14 cellular contexts compared by ENCODE assay signal in the genomic region with DNA sequence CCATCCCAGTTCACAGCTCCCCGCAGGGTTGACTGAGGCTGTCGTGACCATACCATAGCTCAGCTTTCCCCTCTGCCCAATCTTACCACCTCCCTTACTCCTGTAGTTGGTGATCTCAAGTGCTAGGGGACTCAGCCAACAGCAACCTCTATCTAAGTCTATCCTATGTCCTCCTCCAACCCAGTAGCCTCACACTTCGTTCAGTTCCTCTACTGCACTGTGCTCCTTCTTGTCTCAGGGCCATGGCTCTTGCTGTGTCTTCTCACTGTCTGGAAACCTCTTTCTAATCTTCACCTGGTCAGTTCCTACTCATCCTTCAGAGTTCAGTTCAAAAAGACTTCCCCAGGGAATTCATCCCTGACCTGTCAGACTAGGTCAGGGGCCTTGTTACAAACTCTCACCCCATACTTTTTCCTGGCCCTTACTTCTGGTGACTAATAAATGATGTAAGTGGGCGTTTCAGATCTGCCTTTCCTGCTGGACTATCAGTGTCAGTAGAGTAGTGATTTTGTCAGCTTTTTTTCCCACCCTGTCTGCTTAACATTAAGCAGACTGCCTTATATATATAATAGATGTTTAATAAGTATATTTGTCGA. TPM values are rescaled to one million over a fixed set of nuclear protein-coding genes. Genes with fewer than 3 reads are reported as not detected.
DNase-seq lines count a peak whose midpoint lies in the region; ATAC-seq, FAIRE-seq and TF ChIP-seq lines count a peak whose summit lies in the region.
"Had no signal": no experiment of that assay in that cellular context is flagged by ENCODE, and none has a peak within 500 bp of the region (broad histone marks: within the 10 kb centered on the region; RNA-seq: fewer than 3 reads in every experiment).

No MANE protein-coding gene starts in this region.

- H3K9me3 Mint-ChIP-seq in astrocyte (ENCODE audit: unreplicated experiment): no peaks in the 10 kb centered on the region
- H3K9me3 Mint-ChIP-seq: activated CD4-positive, alpha-beta memory T cell treated with anti-CD3 and anti-CD28 coated beads for 36 hours had no signal

- no peaks in the 10 kb centered on the region for H3K27me3 Mint-ChIP-seq in astrocyte (ENCODE audit: low read depth, unreplicated experiment)
- H3K27me3 Mint-ChIP-seq: activated CD4-positive, alpha-beta memory T cell treated with anti-CD3 and anti-CD28 coated beads for 36 hours; T-helper 17 cell had no signal

- H4K20me1 ChIP-seq in astrocyte (ENCODE audit: insufficient read depth, low read length): no peaks in the 10 kb centered on the region

- H3K27ac Mint-ChIP-seq in astrocyte (ENCODE audit: unreplicated experiment): no peak overlapping the region
- H3K27ac Mint-ChIP-seq: activated CD4-positive, alpha-beta memory T cell treated with anti-CD3 and anti-CD28 coated beads for 36 hours; T-helper 17 cell had no signal

- ATAC-seq in HG03378 (IDR thresholded peaks at IDR 0.05; ENCODE audit: unreplicated experiment): peak; percentile 69
- no peak for ATAC-seq in esophagus mucosa
- ATAC-seq: gastrocnemius medialis, T-helper 17 cell had no signal

- H3K9me3 ChIP-seq in astrocyte (ENCODE audit: insufficient read depth, low read depth, low read length): no peaks in the 10 kb centered on the region
- H3K9me3 ChIP-seq: gastrocnemius medialis, left ventricle myocardium inferior had no signal

- peak overlapping the region; percentile 97 for H2AFZ ChIP-seq in ACC112 (ENCODE audit: low read length, unreplicated experiment)
- H2AFZ ChIP-seq in astrocyte (ENCODE audit: low read depth, low read length): no peak overlapping the region

- 0 out of 2 replicates have a peak overlapping the region, but pooled peaks have one; percentile 57 for H3K4me3 ChIP-seq in ACC112 (ENCODE audit: low read depth, low read length)
- no peak overlapping the region for H3K4me3 ChIP-seq in astrocyte (ENCODE audit: insufficient read depth, low read depth, low read length)
- H3K4me3 ChIP-seq: gastrocnemius medialis, left ventricle myocardium inferior had no signal

- H3K4me3 Mint-ChIP-seq in astrocyte (ENCODE audit: unreplicated experiment): no peak overlapping the region
- H3K4me3 Mint-ChIP-seq: activated CD4-positive, alpha-beta memory T cell treated with anti-CD3 and anti-CD28 coated beads for 36 hours; T-helper 17 cell had no signal

- H3K27ac ChIP-seq in ACC112 (ENCODE audit: low read depth, low read length) (no peak overlapping the region), astrocyte (ENCODE audit: low read depth, low read length) (no peak overlapping the region)
- H3K27ac ChIP-seq: gastrocnemius medialis, left ventricle myocardium inferior had no signal

- H3K4me1 Mint-ChIP-seq in astrocyte (ENCODE audit: low read depth, unreplicated experiment): peaks cover 6% of the 10 kb centered on the region
- H3K4me1 Mint-ChIP-seq: T-helper 17 cell had no signal

- H3K4me1 ChIP-seq in ACC112 (ENCODE audit: control insufficient read depth, insufficient read depth, low read length, unreplicated experiment) (peaks cover 17% of the 10 kb centered on the region), astrocyte (ENCODE audit: insufficient read depth, low read length) (peaks cover 5% of the 10 kb centered on the region)
- H3K4me1 ChIP-seq: left ventricle myocardium inferior had no signal

- FAIRE-seq in astrocyte (lab: Jason Lieb, UNC): no peak

- H3K4me2 ChIP-seq in astrocyte (ENCODE audit: low read length): no peak overlapping the region

- no peaks in the 10 kb centered on the region for H3K27me3 ChIP-seq in ACC112 (ENCODE audit: insufficient read depth, low read length)
- no peaks in the 10 kb centered on the region for H3K27me3 ChIP-seq in astrocyte (ENCODE audit: insufficient read depth, low read length)
- H3K27me3 ChIP-seq: gastrocnemius medialis had no signal

- H3K79me2 ChIP-seq in ACC112 (ENCODE audit: control insufficient read depth, insufficient read depth, low read length, unreplicated experiment) (no peaks in the 10 kb centered on the region), astrocyte (ENCODE audit: insufficient read depth, low read length) (no peaks in the 10 kb centered on the region)

- H3K9ac ChIP-seq in astrocyte (ENCODE audit: low read length): no peak overlapping the region

- TF ChIP-seq CTCF in astrocyte (IDR thresholded peaks at IDR 0.05; ENCODE audit: insufficient read depth, low read depth, low read length): no peak

- H3K36me3 Mint-ChIP-seq in astrocyte (ENCODE audit: low read depth, unreplicated experiment): no peaks in the 10 kb centered on the region
- H3K36me3 Mint-ChIP-seq: activated CD4-positive, alpha-beta memory T cell treated with anti-CD3 and anti-CD28 coated beads for 36 hours had no signal

- H3K36me3 ChIP-seq in ACC112 (ENCODE audit: insufficient read depth, low read length): no peaks in the 10 kb centered on the region
- no peaks in the 10 kb centered on the region for H3K36me3 ChIP-seq in astrocyte (ENCODE audit: insufficient read depth, low read length)
- H3K36me3 ChIP-seq: gastrocnemius medialis, left ventricle myocardium inferior had no signal

- peak; percentile 45 for DNase-seq in astrocyte (ENCODE audit: low read depth)
- peak; percentile 40 for DNase-seq in hepatic stellate cell (ENCODE audit: low spot score)
- DNase-seq in superior temporal gyrus (ENCODE audit: extremely low spot score): no peak
- no peak for DNase-seq in CD1c-positive myeloid dendritic cell (ENCODE audit: extremely low spot score)
- DNase-seq in LoVo (ENCODE audit: low spot score): no peak
- DNase-seq: activated CD4-positive, alpha-beta memory T cell treated with anti-CD3 and anti-CD28 coated beads for 36 hours; DMS79 treated with DMSO at 0.1 percent for 48 hours; gastrocnemius medialis; left ventricle myocardium inferior; NCI-H2107; T-helper 17 cell had no signal

RNA-seq across cellular contexts. Expression of a gene that starts 53.6 kb away (rescaled TPM):
- total RNA-seq in astrocyte (35.4 and 36.1 TPM in 2 replicates), esophagus mucosa (32.4 TPM)

Comparison
In these comparisons a context has a peak if more than half of its experiments do, and no peak if none do; other contexts are left out.
1. DNase-seq: peak in astrocyte (single experiment) and hepatic stellate cell (single experiment); none in superior temporal gyrus (single experiment), CD1c-positive myeloid dendritic cell (single experiment) and LoVo (single experiment).